2 cellular contexts compared by ENCODE assay signal in genomic region chr2:54859416-54859815, GRCh38.
TF ChIP-seq lines count a peak whose summit lies in the region.

No MANE protein-coding gene starts in this region.

TF ChIP-seq in HCT116, 20 proteins besides CTCF, POLR2A, EP300 and RAD21:
- TF ChIP-seq EZH2 (IDR thresholded peaks at IDR 0.05): no peak
- TF ChIP-seq CEBPB (IDR thresholded peaks at IDR 0.05; ENCODE audit: low read depth): no peak
- TF ChIP-seq FOSL1 (IDR thresholded peaks at IDR 0.05; ENCODE audit: low read depth): no peak
- no peak for TF ChIP-seq SIN3A (IDR thresholded peaks at IDR 0.05; ENCODE audit: low read depth)
- TF ChIP-seq ELF1 (IDR thresholded peaks at IDR 0.05; ENCODE audit: borderline replicate concordance, low read depth): no peak
- TF ChIP-seq TCF7L2 (IDR thresholded peaks at IDR 0.05; ENCODE audit: borderline replicate concordance, extremely low read depth, insufficient read depth, insufficient read length): no peak
- no peak for TF ChIP-seq POLR2AphosphoS5 (IDR thresholded peaks at IDR 0.05; ENCODE audit: low read depth, low read length)
- TF ChIP-seq SP1 (IDR thresholded peaks at IDR 0.05; ENCODE audit: low read depth): no peak
- no peak for TF ChIP-seq JUND (IDR thresholded peaks at IDR 0.05)
- TF ChIP-seq SRF (IDR thresholded peaks at IDR 0.05; ENCODE audit: low read depth): no peak
- no peak for TF ChIP-seq ZFX (IDR thresholded peaks at IDR 0.05)
- TF ChIP-seq EZH2phosphoT487 (IDR thresholded peaks at IDR 0.05; ENCODE audit: borderline replicate concordance): no peak
- TF ChIP-seq ATF3 (IDR thresholded peaks at IDR 0.05): no peak
- no peak for TF ChIP-seq EGR1 (IDR thresholded peaks at IDR 0.05; ENCODE audit: low read depth)
- TF ChIP-seq REST (IDR thresholded peaks at IDR 0.05; ENCODE audit: low read depth): no peak
- TF ChIP-seq CBX3 (IDR thresholded peaks at IDR 0.05; ENCODE audit: low read depth): no peak
- TF ChIP-seq ZNF274 (IDR thresholded peaks at IDR 0.05; ENCODE audit: low read depth, low read length): no peak
TF ChIP-seq in HCT116: peak in this region for 0.

TF ChIP-seq in H1, 55 proteins besides CTCF, POLR2A, EP300 and RAD21:
- TF ChIP-seq CHD1 (IDR thresholded peaks at IDR 0.05; ENCODE audit: low read depth, low read length): no peak
- no peak for TF ChIP-seq RXRA (IDR thresholded peaks at IDR 0.05; ENCODE audit: insufficient read depth, low read depth, low read length)
- TF ChIP-seq CBX8 (IDR thresholded peaks at IDR 0.05; ENCODE audit: borderline replicate concordance, low read depth, low read length): no peak
- TF ChIP-seq CHD7 (IDR thresholded peaks at IDR 0.05; ENCODE audit: insufficient replicate concordance, low read length): no peak
- TF ChIP-seq EZH2 (IDR thresholded peaks at IDR 0.05; ENCODE audit: low read depth, low read length, severe bottlenecking): no peak
- TF ChIP-seq FOSL1 (IDR thresholded peaks at IDR 0.05; ENCODE audit: insufficient read depth, low read depth, low read length): no peak
- TF ChIP-seq POLR2AphosphoS5 (IDR thresholded peaks at IDR 0.05; ENCODE audit: low read depth, low read length): no peak
- no peak for TF ChIP-seq POU5F1 (IDR thresholded peaks at IDR 0.05; ENCODE audit: low read depth, low read length)
- TF ChIP-seq SP2 (IDR thresholded peaks at IDR 0.05; ENCODE audit: low read length): no peak
- no peak for TF ChIP-seq MAFK (IDR thresholded peaks at IDR 0.05; ENCODE audit: low read depth, low read length)
- TF ChIP-seq ATF2 (IDR thresholded peaks at IDR 0.05; ENCODE audit: low read length): no peak
- no peak for TF ChIP-seq TEAD4 (IDR thresholded peaks at IDR 0.05; ENCODE audit: low read depth, low read length)
- TF ChIP-seq CTBP2 (IDR thresholded peaks at IDR 0.05; ENCODE audit: borderline replicate concordance, insufficient read depth, insufficient read length, low read length): no peak
- TF ChIP-seq SIRT6 (IDR thresholded peaks at IDR 0.05; ENCODE audit: low read length): no peak
- TF ChIP-seq EGR1 (IDR thresholded peaks at IDR 0.05; ENCODE audit: borderline replicate concordance, low read depth, low read length): no peak
- no peak for TF ChIP-seq SUZ12 (IDR thresholded peaks at IDR 0.05; ENCODE audit: low read length)
- no peak for TF ChIP-seq KDM5A (IDR thresholded peaks at IDR 0.05; ENCODE audit: low read length)
- TF ChIP-seq SIX5 (IDR thresholded peaks at IDR 0.05; ENCODE audit: low read depth, low read length): no peak
TF ChIP-seq in H1: peak in this region for 0.
